ENCODE assay signal across 11 cellular contexts in the genomic region with DNA sequence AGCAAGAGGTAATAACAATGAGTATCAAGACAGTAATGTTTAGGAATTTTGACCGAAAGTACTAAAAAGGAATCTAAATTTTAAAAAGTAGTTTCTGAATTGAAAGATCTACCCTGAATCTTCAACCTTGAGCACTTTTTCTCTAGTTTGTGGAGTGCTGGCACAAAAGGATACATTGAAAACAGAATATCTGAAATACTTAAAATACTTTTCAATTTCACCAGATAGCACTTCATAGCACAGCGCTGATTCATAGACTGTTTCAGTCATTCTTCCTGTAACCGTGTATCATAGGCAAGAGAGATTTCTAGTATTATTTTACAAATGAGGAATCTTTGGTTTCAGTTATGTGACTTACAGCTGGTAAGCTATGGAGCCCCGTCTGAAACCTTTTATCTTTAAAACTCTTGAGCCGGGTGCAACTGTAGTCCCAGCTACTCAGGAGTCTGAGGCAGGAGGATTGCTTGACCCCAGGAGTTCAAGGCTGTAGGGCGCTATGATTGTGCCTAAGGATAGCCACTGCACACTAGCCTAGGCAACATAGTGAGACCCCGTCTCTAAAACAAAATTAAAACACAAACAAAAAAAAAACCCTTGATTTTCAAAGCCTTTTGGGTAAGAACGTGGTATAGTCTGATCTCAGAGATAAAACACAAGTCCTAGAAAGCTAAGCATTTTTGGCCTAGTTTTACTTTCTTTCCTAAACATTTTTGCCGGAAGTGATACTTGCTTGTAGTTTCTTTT. TPM values are rescaled to one million over a fixed set of nuclear protein-coding genes. Genes with fewer than 3 reads are reported as not detected.
DNase-seq lines count a peak whose midpoint lies in the region; ATAC-seq and TF ChIP-seq lines count a peak whose summit lies in the region.
"Had no signal": no experiment of that assay in that cellular context is flagged by ENCODE, and none has a peak within 500 bp of the region (broad histone marks: within the 10 kb centered on the region; RNA-seq: fewer than 3 reads in every experiment).

No MANE protein-coding gene starts in this region.

- no peaks in the 10 kb centered on the region for H3K9me3 ChIP-seq in PC-9 (ENCODE audit: insufficient read depth, low read depth)
- H3K9me3 ChIP-seq in naive thymus-derived CD4-positive, alpha-beta T cell (ENCODE audit: control insufficient read depth in 2 of 3, low read length in 3 of 3) = no peaks in the 10 kb centered on the region

- H4K20me1 ChIP-seq in PC-9 (ENCODE audit: insufficient read depth) = no peaks in the 10 kb centered on the region

- H3K4me3 Mint-ChIP-seq in naive thymus-derived CD4-positive, alpha-beta T cell = peak overlapping the region in 5 of 10 donors; percentile 9 to 49 (median 34)

- peak; percentile 56 for DNase-seq in Daoy (ENCODE audit: low read depth)
- peak; percentile 12 to 87 for DNase-seq in PC-9
- no peak for DNase-seq in coronary artery (ENCODE audit: low spot score)
- DNase-seq in naive thymus-derived CD4-positive, alpha-beta T cell = peak in 1 of 9 donors; percentile 3
- no peak for DNase-seq in OCI-M2 (lab: John Stamatoyannopoulos, UW; ENCODE audit: unreplicated experiment)
- DNase-seq: effector CD8-positive, alpha-beta T cell; NCI-H187 treated with DMSO at 0.1 percent for 48 hours; occipital lobe had no signal

- H3K4me1 Mint-ChIP-seq in naive thymus-derived CD4-positive, alpha-beta T cell = peaks cover 0 to 29% (median 0%) of the 10 kb centered on the region in 7 donors

- H2AFZ ChIP-seq in PC-9 = no peak overlapping the region

- H3K36me3 Mint-ChIP-seq in naive thymus-derived CD4-positive, alpha-beta T cell = peaks cover 10 to 50% (median 26%) of the 10 kb centered on the region in 5 donors

- H3K27me3 Mint-ChIP-seq in naive thymus-derived CD4-positive, alpha-beta T cell = no peaks in the 10 kb centered on the region

- H3K4me2 ChIP-seq in PC-9 = peak overlapping the region; percentile 57

- no peaks in the 10 kb centered on the region for H3K9me2 ChIP-seq in PC-9 (ENCODE audit: insufficient read depth)

- intact Hi-C loops in PC-9 (cut with micrococcal nuclease; ENCODE audit: unreplicated experiment) = loop anchor here (1.0 to 2.0 kb wide), 2 partner anchors 32 to 232 kb away; no protein-coding TSS in a partner anchor
- intact Hi-C loops in naive thymus-derived CD4-positive, alpha-beta T cell (cut with micrococcal nuclease) = loop anchor here in 1 of 2 donors (1.0 to 2.0 kb wide), 2 partner anchors 34 to 82 kb away; a partner anchor contains a TSS

- H3F3A ChIP-seq in PC-9 (ENCODE audit: insufficient read depth, low read depth) = peaks cover 21% of the 10 kb centered on the region

- peak overlapping the region; percentile 17; the same call in 1 of the 2 replicates for H3K4me3 ChIP-seq in PC-9
- H3K4me3 ChIP-seq in coronary artery = peak overlapping the region; percentile 20
- no peak overlapping the region for H3K4me3 ChIP-seq in naive thymus-derived CD4-positive, alpha-beta T cell (ENCODE audit: low read length)

- POLR2A ChIA-PET in PC-9 (lab: Charles Lee; ENCODE audit: unreplicated experiment) = interaction anchor here (0.6 to 0.7 kb wide), 4 partner anchors 64 to 465 kb away, joined by 3 to 8 read pairs (median 3); no protein-coding TSS in a partner anchor
- POLR2A ChIA-PET in naive thymus-derived CD4-positive, alpha-beta T cell (lab: Charles Lee) = no interaction called here

- peak overlapping the region; percentile 83 for H3K27ac ChIP-seq in PC-9
- peak overlapping the region in 1 of 2 donors; percentile 56 for H3K27ac ChIP-seq in coronary artery
- peak overlapping the region; percentile 39 for H3K27ac ChIP-seq in naive thymus-derived CD4-positive, alpha-beta T cell (ENCODE audit: low read depth, low read length)

- no peaks in the 10 kb centered on the region for H3K79me2 ChIP-seq in PC-9 (ENCODE audit: low read depth)

- 0 out of 2 replicates have a peak, but pooled peaks cover 12% of the 10 kb centered on the region for H3K36me3 ChIP-seq in PC-9 (ENCODE audit: low read depth)
- peaks cover 3 to 35% (median 23%) of the 10 kb centered on the region in 3 experiments for H3K36me3 ChIP-seq in naive thymus-derived CD4-positive, alpha-beta T cell (ENCODE audit: control insufficient read depth in 2 of 3, insufficient read depth in 3 of 3, low read length in 3 of 3)

- no peak for ATAC-seq in naive thymus-derived CD4-positive, alpha-beta T cell
- ATAC-seq in GM21529 (IDR thresholded peaks at IDR 0.05; ENCODE audit: unreplicated experiment) (no peak), HG03039 (IDR thresholded peaks at IDR 0.05; ENCODE audit: unreplicated experiment) (no peak), HG02938 (IDR thresholded peaks at IDR 0.05; ENCODE audit: unreplicated experiment) (no peak)

- H3K27me3 ChIP-seq in PC-9 (ENCODE audit: insufficient read depth, low read depth) = no peaks in the 10 kb centered on the region
- no peaks in the 10 kb centered on the region for H3K27me3 ChIP-seq in naive thymus-derived CD4-positive, alpha-beta T cell (ENCODE audit: control insufficient read depth in 2 of 2, insufficient read depth in 2 of 2, low read length in 2 of 2)

- H3K4me1 ChIP-seq in PC-9 (replicated peaks; ENCODE audit: insufficient read depth) = peaks cover 37% of the 10 kb centered on the region
- no peaks in the 10 kb centered on the region for H3K4me1 ChIP-seq in naive thymus-derived CD4-positive, alpha-beta T cell (ENCODE audit: control insufficient read depth in 2 of 2, insufficient read depth in 2 of 2, low read length in 2 of 2)

- H3K9me3 Mint-ChIP-seq in naive thymus-derived CD4-positive, alpha-beta T cell = no peaks in the 10 kb centered on the region

- no peak for TF ChIP-seq CTCF in PC-9 (conservative IDR thresholded peaks at IDR 0.05)
- no peak for TF ChIP-seq CTCF in coronary artery (IDR thresholded peaks at IDR 0.05)

- peak overlapping the region; percentile 32 to 81 (median 64) for H3K27ac Mint-ChIP-seq in naive thymus-derived CD4-positive, alpha-beta T cell

- BruUV-seq in PC-9 (replicated peaks; lab: Mats Ljungman, UMichigan) = no TSS peak

- CTCF ChIA-PET in PC-9 (lab: Charles Lee) = interaction anchor here (0.6 kb wide), 3 partner anchors 22 to 486 kb away, joined by 3 to 5 read pairs (median 3); no protein-coding TSS in a partner anchor
- CTCF ChIA-PET in naive thymus-derived CD4-positive, alpha-beta T cell (lab: Charles Lee) = interaction anchor here (0.7 kb wide), 1 partner anchor 185 kb away, joined by 4 read pairs; no protein-coding TSS in a partner anchor

RNA-seq across cellular contexts. Expression of a gene that starts 35.1 kb away (rescaled TPM):
- total RNA-seq in Daoy (2014; rRNA removed; shearing (Covaris generic)) = 5.0 and 5.9 TPM in 2 replicates
- 16.0 and 18.3 TPM in 2 replicates for total RNA-seq in PC-9 (2021)
- total RNA-seq in naive thymus-derived CD4-positive, alpha-beta T cell = 10 to 100 TPM; 17.5 to 28.7 (median 19.6) TPM
- polyA plus RNA-seq in naive thymus-derived CD4-positive, alpha-beta T cell = 1 to 10 TPM; 6.1 to 6.2 TPM

Comparison
In these comparisons a context has a peak if more than half of its experiments do, and no peak if none do; other contexts are left out.
1. DNase-seq: peak in Daoy (single experiment) and PC-9 (2 of 2); none in coronary artery (single experiment) and OCI-M2 (single experiment).